39 cellular contexts compared by ENCODE assay signal in the genomic region with DNA sequence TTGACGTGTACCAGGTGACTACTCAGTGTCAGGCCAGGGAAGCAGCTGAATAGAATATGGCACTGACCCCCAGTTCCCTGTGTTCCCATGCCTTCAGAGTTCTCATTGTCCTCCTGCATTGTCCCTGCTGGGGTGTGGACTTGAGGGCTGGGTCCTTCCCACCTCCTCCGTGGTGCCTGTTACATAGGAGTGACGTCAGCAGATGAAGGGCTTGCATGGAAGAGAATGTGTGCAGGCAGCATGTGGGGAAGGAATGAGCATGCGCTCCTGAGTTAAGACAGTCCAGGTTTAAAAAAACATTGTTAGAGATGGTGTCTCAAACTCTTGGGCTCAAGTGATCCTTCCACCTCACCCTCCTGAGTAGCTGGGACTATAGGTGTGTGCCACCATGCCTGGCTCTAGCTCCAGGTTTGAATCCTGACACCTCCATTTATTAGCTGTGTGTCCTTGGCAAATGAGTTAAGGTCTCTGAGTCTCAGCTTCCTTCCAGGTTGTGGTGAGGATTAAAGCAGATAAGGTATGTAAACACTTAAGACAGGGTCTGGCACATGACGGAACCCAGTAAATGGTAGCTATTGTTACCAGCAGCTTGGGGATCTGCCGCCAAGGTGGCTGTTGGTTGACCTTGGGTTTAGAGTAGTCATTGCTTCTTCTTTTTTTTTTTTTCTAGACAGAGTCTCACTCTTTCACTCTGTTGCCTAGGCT. TPM values are rescaled to one million over a fixed set of nuclear protein-coding genes. Genes with fewer than 3 reads are reported as not detected.
"Had no signal": no experiment of that assay in that cellular context is flagged by ENCODE, and none has a peak within 500 bp of the region (broad histone marks: within the 10 kb centered on the region; RNA-seq: fewer than 3 reads in every experiment).

No MANE protein-coding gene starts in this region.

- ATAC-seq: activated CD4-positive, CD25-positive, alpha-beta regulatory T cell treated with anti-CD3 and anti-CD28 coated beads, Interleukin-2, amount 50 U/mL, for 24 hours; esophagus mucosa; foreskin keratinocyte; heart right ventricle; natural killer cell treated with Interleukin-12 subunit alpha and Interleukin-12 subunit beta and Interleukin-15 and Interleukin-18, amount 100 ng/mL, for 72 hours; sciatic nerve; stimulated activated effector memory CD8-positive, alpha-beta T cell treated with anti-CD3 and anti-CD28 coated beads, Interleukin-12 subunit alpha, Interleukin-12 subunit beta, amount 100 ng/mL, for 72 hours had no signal

- H3K27me3 ChIP-seq: adrenal gland, ascending aorta, cardiac muscle cell, heart right ventricle, neutrophil, ovary, thyroid gland had no signal

- H3K27ac ChIP-seq: adrenal gland, ascending aorta, cardiac muscle cell, foreskin keratinocyte, heart right ventricle, left ventricle myocardium inferior, neutrophil, ovary, thyroid gland, WERI-Rb-1 had no signal

- H3K4me1 ChIP-seq: adrenal gland, ascending aorta, foreskin keratinocyte, thyroid gland had no signal

- H3K27me3 Mint-ChIP-seq: activated CD4-positive, alpha-beta memory T cell treated with anti-CD3 and anti-CD28 coated beads for 36 hours; activated naive CD8-positive, alpha-beta T cell treated with anti-CD3 and anti-CD28 coated beads for 36 hours; brain; natural killer cell treated with Interleukin-12 subunit alpha and Interleukin-12 subunit beta and Interleukin-15 and Interleukin-18, amount 100 ng/mL, for 72 hours; progenitor cell of endocrine pancreas; stimulated activated naive CD8-positive, alpha-beta T cell treated with anti-CD3 and anti-CD28 coated beads, Interleukin-15, Interleukin-2, amounts not matched to agents 100 ng/mL and 50 ng/mL, for 24 hours had no signal

- H3K27ac Mint-ChIP-seq: activated CD4-positive, alpha-beta memory T cell treated with anti-CD3 and anti-CD28 coated beads for 36 hours; activated naive CD4-positive, alpha-beta T cell treated with anti-CD3 and anti-CD28 coated beads for 36 hours; activated naive CD8-positive, alpha-beta T cell treated with anti-CD3 and anti-CD28 coated beads for 36 hours; activated T-helper 1 cell treated with anti-CD3 and anti-CD28 coated beads, Interleukin-12 subunit alpha, Interleukin-12 subunit beta, Interleukin-2, Interleukin-4 antibody, amounts not matched to agents 30 ng/mL and 10 ng/mL and 1 ng/mL, durations not matched to agents 14 hours and 24 hours and 36 hours; endodermal cell; progenitor cell of endocrine pancreas; stimulated activated effector memory CD8-positive, alpha-beta T cell treated with anti-CD3 and anti-CD28 coated beads, Interleukin-12 subunit alpha, Interleukin-12 subunit beta, amount 100 ng/mL, for 72 hours; stimulated activated naive CD8-positive, alpha-beta T cell treated with anti-CD3 and anti-CD28 coated beads, Interleukin-15, Interleukin-2, amounts not matched to agents 100 ng/mL and 50 ng/mL, for 24 hours; T-helper 1 cell treated with Interleukin-12 subunit alpha and Interleukin-12 subunit beta and Interleukin-4 antibody, amounts not matched to agents 30 μg/mL and 1 μg/mL, for 36 hours had no signal

- H3K36me3 Mint-ChIP-seq: activated CD4-positive, alpha-beta memory T cell treated with anti-CD3 and anti-CD28 coated beads for 36 hours; activated naive CD8-positive, alpha-beta T cell treated with anti-CD3 and anti-CD28 coated beads for 36 hours; natural killer cell treated with Interleukin-12 subunit alpha and Interleukin-12 subunit beta and Interleukin-15 and Interleukin-18, amount 100 ng/mL, for 72 hours; stimulated activated effector memory CD8-positive, alpha-beta T cell treated with anti-CD3 and anti-CD28 coated beads, Interleukin-12 subunit alpha, Interleukin-12 subunit beta, amount 100 ng/mL, for 72 hours had no signal

- H3K4me3 Mint-ChIP-seq: activated CD4-positive, alpha-beta memory T cell treated with anti-CD3 and anti-CD28 coated beads for 36 hours; activated naive CD4-positive, alpha-beta T cell treated with anti-CD3 and anti-CD28 coated beads for 36 hours; activated naive CD8-positive, alpha-beta T cell treated with anti-CD3 and anti-CD28 coated beads for 36 hours; activated T-helper 1 cell treated with anti-CD3 and anti-CD28 coated beads, Interleukin-12 subunit alpha, Interleukin-12 subunit beta, Interleukin-2, Interleukin-4 antibody, amounts not matched to agents 30 ng/mL and 10 ng/mL and 1 ng/mL, durations not matched to agents 14 hours and 24 hours and 36 hours; brain; endodermal cell; natural killer cell treated with Interleukin-12 subunit alpha and Interleukin-12 subunit beta and Interleukin-15 and Interleukin-18, amount 100 ng/mL, for 72 hours; stimulated activated effector memory CD8-positive, alpha-beta T cell treated with anti-CD3 and anti-CD28 coated beads, Interleukin-12 subunit alpha, Interleukin-12 subunit beta, amount 100 ng/mL, for 72 hours; stimulated activated naive CD8-positive, alpha-beta T cell treated with anti-CD3 and anti-CD28 coated beads, Interleukin-15, Interleukin-2, amounts not matched to agents 100 ng/mL and 50 ng/mL, for 24 hours; T-helper 1 cell treated with Interleukin-12 subunit alpha and Interleukin-12 subunit beta and Interleukin-4 antibody, amounts not matched to agents 30 μg/mL and 1 μg/mL, for 36 hours had no signal

- H3K36me3 ChIP-seq: adrenal gland, cardiac muscle cell, left ventricle myocardium inferior, neutrophil, ovary, thyroid gland, WERI-Rb-1 had no signal

- H3K4me3 ChIP-seq: adrenal gland, ascending aorta, cardiac muscle cell, heart right ventricle, left ventricle myocardium inferior, lung, ovary, skin epidermis, thyroid gland had no signal

- DNase-seq: activated CD4-positive, alpha-beta memory T cell treated with anti-CD3 and anti-CD28 coated beads for 36 hours; activated CD4-positive, alpha-beta T cell treated with anti-CD3 and anti-CD28 coated beads for 48 hours; activated CD8-positive, alpha-beta memory T cell treated with anti-CD3 and anti-CD28 coated beads, Interleukin-2, amount 50 U/mL, for 4 hours; activated effector memory CD4-positive, alpha-beta T cell treated with anti-CD3 and anti-CD28 coated beads, Interleukin-2, amount 50 U/mL, for 16 hours; activated naive CD4-positive, alpha-beta T cell treated with anti-CD3 and anti-CD28 coated beads for 36 hours; activated naive CD8-positive, alpha-beta T cell treated with anti-CD3 and anti-CD28 coated beads for 36 hours; activated T-cell treated with anti-CD3 and anti-CD28 coated beads, Interleukin-2, amount 50 U/mL, for 1 hour; endodermal cell; foreskin keratinocyte; heart right ventricle; left ventricle myocardium inferior; mesendoderm; ovary; stimulated activated CD4-positive, alpha-beta T cell treated with anti-CD3 and anti-CD28 coated beads, Interleukin-12 subunit alpha, Interleukin-12 subunit beta, amount 100 ng/mL, for 4 hours; stimulated activated CD4-positive, alpha-beta T cell treated with anti-CD3 and anti-CD28 coated beads, Interleukin-4, amount 100 ng/mL, for 24 hours; T-helper 9 cell; thyroid gland; WERI-Rb-1 had no signal

- H3K9me3 Mint-ChIP-seq: activated CD4-positive, alpha-beta memory T cell treated with anti-CD3 and anti-CD28 coated beads for 36 hours; activated naive CD4-positive, alpha-beta T cell treated with anti-CD3 and anti-CD28 coated beads for 36 hours; activated naive CD8-positive, alpha-beta T cell treated with anti-CD3 and anti-CD28 coated beads for 36 hours; activated T-helper 1 cell treated with anti-CD3 and anti-CD28 coated beads, Interleukin-12 subunit alpha, Interleukin-12 subunit beta, Interleukin-2, Interleukin-4 antibody, amounts not matched to agents 30 ng/mL and 10 ng/mL and 1 ng/mL, durations not matched to agents 14 hours and 24 hours and 36 hours; brain; endodermal cell; natural killer cell treated with Interleukin-12 subunit alpha and Interleukin-12 subunit beta and Interleukin-15 and Interleukin-18, amount 100 ng/mL, for 72 hours; stimulated activated effector memory CD8-positive, alpha-beta T cell treated with anti-CD3 and anti-CD28 coated beads, Interleukin-12 subunit alpha, Interleukin-12 subunit beta, amount 100 ng/mL, for 72 hours; stimulated activated naive CD8-positive, alpha-beta T cell treated with anti-CD3 and anti-CD28 coated beads, Interleukin-15, Interleukin-2, amounts not matched to agents 100 ng/mL and 50 ng/mL, for 24 hours; T-helper 1 cell treated with Interleukin-12 subunit alpha and Interleukin-12 subunit beta and Interleukin-4 antibody, amounts not matched to agents 30 μg/mL and 1 μg/mL, for 36 hours had no signal

- H3K9me3 ChIP-seq: adrenal gland, ascending aorta, heart right ventricle, left ventricle myocardium inferior, neutrophil, ovary, thyroid gland had no signal

RNA-seq across cellular contexts. Expression of gene SOX10, which starts 7.5 kb away (rescaled TPM):
- total RNA-seq: activated CD4-positive, alpha-beta memory T cell treated with anti-CD3 and anti-CD28 coated beads for 36 hours; activated CD8-positive, alpha-beta memory T cell treated with anti-CD3 and anti-CD28 coated beads for 36 hours; activated naive CD4-positive, alpha-beta T cell treated with anti-CD3 and anti-CD28 coated beads for 36 hours; activated naive CD8-positive, alpha-beta T cell treated with anti-CD3 and anti-CD28 coated beads for 36 hours; activated T-helper 1 cell treated with anti-CD3 and anti-CD28 coated beads, Interleukin-12 subunit alpha, Interleukin-12 subunit beta, Interleukin-2, Interleukin-4 antibody, amounts not matched to agents 30 ng/mL and 10 ng/mL and 1 ng/mL, durations not matched to agents 14 hours and 24 hours and 36 hours; foreskin keratinocyte; glomerular endothelial cell; mononuclear cell; natural killer cell treated with Interleukin-12 subunit alpha and Interleukin-12 subunit beta and Interleukin-15 and Interleukin-18, amount 100 ng/mL, for 72 hours; renal cortical epithelial cell had no signal
- polyA plus RNA-seq: cardiac muscle cell had no signal

RNA-seq across cellular contexts. Expression of gene C22orf23, which starts 38.5 kb away (rescaled TPM):
- total RNA-seq: activated naive CD4-positive, alpha-beta T cell treated with anti-CD3 and anti-CD28 coated beads for 36 hours; activated T-helper 1 cell treated with anti-CD3 and anti-CD28 coated beads, Interleukin-12 subunit alpha, Interleukin-12 subunit beta, Interleukin-2, Interleukin-4 antibody, amounts not matched to agents 30 ng/mL and 10 ng/mL and 1 ng/mL, durations not matched to agents 14 hours and 24 hours and 36 hours; ascending aorta; esophagus mucosa; mononuclear cell; ureter had no signal
